In the genomic region with DNA sequence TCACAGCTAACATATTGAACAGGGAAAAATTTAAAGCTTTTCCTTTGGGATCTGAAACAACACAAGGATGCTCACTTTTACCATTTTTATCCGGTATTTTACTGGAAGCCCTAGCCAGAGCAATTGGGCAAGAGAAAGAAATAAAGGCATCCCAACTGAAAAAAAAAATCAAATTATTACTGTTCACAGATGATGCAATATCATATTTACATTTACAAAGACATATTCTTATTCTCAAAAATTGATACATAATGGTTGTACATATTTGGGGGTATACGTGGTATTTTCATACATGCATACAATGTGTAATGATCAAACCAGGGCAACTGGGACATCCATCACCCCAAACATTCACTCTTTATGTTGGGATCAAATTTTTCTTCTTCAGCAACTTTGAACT, we compare ENCODE assay signal across 6 cellular contexts.
"Had no signal": no experiment of that assay in that cellular context is flagged by ENCODE, and none has a peak within 500 bp of the region (broad histone marks: within the 10 kb centered on the region; RNA-seq: fewer than 3 reads in every experiment).

No MANE protein-coding gene starts in this region.

- DNase-seq: KBM-7, KG1 had no signal

- H3K9ac ChIP-seq: KMS-11 had no signal

- H3K4me2 ChIP-seq: KMS-11 had no signal

- FAIRE-seq: HepG2, HTR-8/SVneo had no signal

- ATAC-seq: HepG2 had no signal

- H3K27ac ChIP-seq: HL-60, KMS-11 had no signal
